8 cellular contexts compared by ENCODE assay signal in the genomic region with DNA sequence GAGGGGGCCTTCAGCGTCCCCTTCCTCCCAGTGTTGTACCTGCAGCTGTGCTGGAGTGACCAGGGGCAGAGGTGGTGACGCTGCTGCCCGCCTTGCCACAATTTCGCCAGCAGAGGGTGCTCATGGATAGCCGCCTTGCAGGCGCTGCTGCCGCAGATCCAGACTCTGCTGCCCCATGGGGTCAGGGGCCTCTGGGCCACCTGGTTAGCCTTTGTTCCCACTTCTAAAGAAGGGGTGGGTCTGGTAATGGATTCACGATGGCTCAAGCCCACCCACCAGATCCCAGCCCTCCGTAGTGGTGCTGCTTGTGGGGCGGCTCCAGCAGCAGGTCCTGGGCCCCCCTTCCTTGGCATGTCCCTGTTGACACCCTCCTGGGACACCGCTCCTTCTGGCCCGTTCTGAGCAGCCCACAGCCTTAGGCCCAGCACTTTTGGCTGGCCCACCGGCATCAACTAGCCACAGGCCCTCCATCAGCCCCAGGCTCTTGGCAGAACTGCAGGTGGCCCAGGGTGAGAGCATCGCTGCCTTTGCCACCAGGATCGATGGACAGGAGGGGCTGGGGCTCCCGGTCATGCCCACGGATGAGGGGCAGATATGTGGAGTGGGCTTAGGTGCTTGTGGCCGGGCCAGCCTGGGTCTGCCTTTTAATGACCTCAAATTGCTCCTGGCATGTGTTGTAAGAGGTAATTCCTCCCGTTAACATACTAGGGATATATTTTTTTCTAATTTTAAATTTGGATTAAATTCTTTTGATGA. TPM values are rescaled to one million over a fixed set of nuclear protein-coding genes. Genes with fewer than 3 reads are reported as not detected.
A peak's percentile ranks its signal among the peaks of the same experiment; 100 is the strongest.
DNase-seq lines count a peak whose midpoint lies in the region; ATAC-seq and TF ChIP-seq lines count a peak whose summit lies in the region.

No MANE protein-coding gene starts in this region.

- H2AFZ ChIP-seq in H9 (ENCODE audit: low read length) (no peak overlapping the region), OCI-LY7 (ENCODE audit: low read length) (no peak overlapping the region)

- no peaks in the 10 kb centered on the region for H3K79me1 ChIP-seq in H9 (ENCODE audit: insufficient read depth, low read depth, low read length, poor library complexity, severe bottlenecking)

- H3K36me3 ChIP-seq in BLaER1 treated with 17β-estradiol and CSF1 and Interleukin-3, amounts not matched to agents 10 nM and 100 nM, result peaks cover 0 to 33% (median 17%) of the 10 kb centered on the region in 11 experiments; a peak in 12 of 22 replicates
- H3K36me3 ChIP-seq in OCI-LY7 (ENCODE audit: insufficient read depth, low read length), result no peaks in the 10 kb centered on the region
- H3K36me3 ChIP-seq in heart right ventricle, result peaks cover 0 to 28% (median 0%) of the 10 kb centered on the region in 9 donors
- H3K36me3 ChIP-seq in prostate gland, result no peaks in the 10 kb centered on the region

- H3K9ac ChIP-seq in BLaER1 treated with 17β-estradiol and CSF1 and Interleukin-3, amounts not matched to agents 10 nM and 100 nM, result no peak overlapping the region
- no peak overlapping the region for H3K9ac ChIP-seq in H9 (ENCODE audit: extremely low read depth, insufficient read length, low read length)

- WGBS in H9 (ENCODE audit: extremely low coverage, insufficient read length, low lambda C conversion rate), result no CpG with 5 or more reads among the region's 19 CpGs
- 40 to 43% methylated on average over 19 of the region's 19 CpGs for WGBS in heart right ventricle, 2 donors
- WGBS in prostate gland, result 52% methylated on average over 18 of the region's 19 CpGs

- H3K79me2 ChIP-seq in H9 (ENCODE audit: insufficient read depth, low read length) (no peaks in the 10 kb centered on the region), OCI-LY7 (ENCODE audit: insufficient read depth, low read depth, low read length) (no peaks in the 10 kb centered on the region)

- H3K23ac ChIP-seq in H9 (ENCODE audit: insufficient read length, low read depth, low read length), result no peak overlapping the region

- no peak overlapping the region for H3K27ac ChIP-seq in BLaER1 treated with 17β-estradiol and CSF1 and Interleukin-3, amounts not matched to agents 10 nM and 100 nM
- no peak overlapping the region for H3K27ac ChIP-seq in H9 (ENCODE audit: insufficient read length, low read depth, low read length)
- H3K27ac ChIP-seq in OCI-LY7 (ENCODE audit: low read depth, low read length, poor library complexity, severe bottlenecking), result no peak overlapping the region
- peak overlapping the region in 1 of 10 donors; percentile 21 for H3K27ac ChIP-seq in heart right ventricle
- no peak overlapping the region for H3K27ac ChIP-seq in prostate gland

- H3K27me3 Mint-ChIP-seq in H9 (ENCODE audit: low read depth), result no peaks in the 10 kb centered on the region

- peaks cover 0 to 60% (median 0%) of the 10 kb centered on the region in 11 experiments; a peak in 6 of 22 replicates for H3K27me3 ChIP-seq in BLaER1 treated with 17β-estradiol and CSF1 and Interleukin-3, amounts not matched to agents 10 nM and 100 nM
- H3K27me3 ChIP-seq in H9 (ENCODE audit: insufficient read depth, low read length) (no peaks in the 10 kb centered on the region), heart right ventricle (no peaks in the 10 kb centered on the region), prostate gland (replicated peaks; ENCODE audit: insufficient read depth) (no peaks in the 10 kb centered on the region)

- no peak overlapping the region for H3K18ac ChIP-seq in H9 (ENCODE audit: insufficient read length, low read depth, low read length)

- no peak overlapping the region for H3K27ac Mint-ChIP-seq in H9
- H3K27ac Mint-ChIP-seq in activated naive CD4-positive, alpha-beta T cell treated with anti-CD3 and anti-CD28 coated beads, Interleukin-2, amount 50 U/mL, for 72 hours, result no peak overlapping the region

- peaks cover 18 to 50% (median 36%) of the 10 kb centered on the region in 10 experiments for H3K4me1 ChIP-seq in BLaER1 treated with 17β-estradiol and CSF1 and Interleukin-3, amounts not matched to agents 10 nM and 100 nM
- H3K4me1 ChIP-seq in H9 (ENCODE audit: insufficient read depth, low read length) (no peaks in the 10 kb centered on the region), OCI-LY7 (ENCODE audit: insufficient read depth, low read length, poor library complexity, severe bottlenecking) (no peaks in the 10 kb centered on the region), heart right ventricle (peaks cover 0 to 25% (median 7%) of the 10 kb centered on the region in 9 donors), prostate gland (replicated peaks) (peaks cover 5% of the 10 kb centered on the region)

- H2BK12ac ChIP-seq in H9 (ENCODE audit: insufficient read length, low read depth, low read length), result no peak overlapping the region

- no peak overlapping the region for H3K4ac ChIP-seq in H9 (ENCODE audit: low read depth, low read length)

- no peaks in the 10 kb centered on the region for H3K9me2 ChIP-seq in OCI-LY7 (ENCODE audit: insufficient read depth, low read length)

- no peak overlapping the region for H3K4me3 Mint-ChIP-seq in H9

- H3K4me1 Mint-ChIP-seq in H9, result peaks cover 4 to 9% of the 10 kb centered on the region in 2 experiments

- H2BK5ac ChIP-seq in H9 (ENCODE audit: insufficient read length, low read length), result no peak overlapping the region

- no TSS peak for BruUV-seq in OCI-LY7 (replicated peaks; lab: Mats Ljungman, UMichigan)

- no peak overlapping the region for H3T11ph ChIP-seq in H9 (ENCODE audit: low read length)

- TF ChIP-seq CTCF in H9 (conservative IDR thresholded peaks at IDR 0.05) (peak; percentile 99), OCI-LY7 (conservative IDR thresholded peaks at IDR 0.05; ENCODE audit: low read length) (peak; percentile 89), heart right ventricle (IDR thresholded peaks at IDR 0.05) (peak; percentile 89 to 97 (median 93)), prostate gland (IDR thresholded peaks at IDR 0.05) (peak; percentile 71 to 90 (median 88))

- H3K4me3 ChIP-seq in BLaER1 treated with 17β-estradiol and CSF1 and Interleukin-3, amounts not matched to agents 10 nM and 100 nM, result no peak overlapping the region; a peak in 1 of 20 replicates
- no peak overlapping the region for H3K4me3 ChIP-seq in OCI-LY7 (ENCODE audit: low read depth, low read length, poor library complexity, severe bottlenecking)
- no peak overlapping the region for H3K4me3 ChIP-seq in heart right ventricle
- no peak overlapping the region for H3K4me3 ChIP-seq in prostate gland

- no peak overlapping the region for H2AK5ac ChIP-seq in H9 (ENCODE audit: insufficient read length, low read length)

- peak; percentile 95 for DNase-seq in H9
- peak; percentile 60 for DNase-seq in OCI-LY7 (ENCODE audit: low spot score)
- DNase-seq in activated naive CD4-positive, alpha-beta T cell treated with anti-CD3 and anti-CD28 coated beads, Interleukin-2, amount 50 U/mL, for 72 hours (ENCODE audit: low spot score in 2 of 2), result peak in 1 of 2 donors; percentile 66
- DNase-seq in heart right ventricle, result peak; percentile 66 to 78
- DNase-seq in prostate gland (ENCODE audit: low spot score), result peak; percentile 38

- H3K9me3 Mint-ChIP-seq in H9, result no peaks in the 10 kb centered on the region; a peak in 1 of 5 replicates
- no peaks in the 10 kb centered on the region for H3K9me3 Mint-ChIP-seq in activated naive CD4-positive, alpha-beta T cell treated with anti-CD3 and anti-CD28 coated beads, Interleukin-2, amount 50 U/mL, for 72 hours

- no peak overlapping the region for H4K91ac ChIP-seq in H9 (ENCODE audit: insufficient read length, low read depth, low read length)

- no peak overlapping the region for H4K8ac ChIP-seq in H9 (replicated peaks; ENCODE audit: insufficient read length, low read depth, low read length)

- CTCF ChIA-PET in OCI-LY7 (lab: Charles Lee; ENCODE audit: unreplicated experiment), result interaction anchor here (1.0 kb wide), 1 partner anchor 284 kb away, joined by 3 read pairs; no protein-coding TSS in a partner anchor

- no peak overlapping the region for H3K56ac ChIP-seq in H9 (ENCODE audit: insufficient read length, low read depth, low read length)

- peaks cover 0 to 4% (median 2%) of the 10 kb centered on the region in 3 experiments; a peak in 3 of 7 replicates for H3K36me3 Mint-ChIP-seq in H9 (ENCODE audit: insufficient read depth in 1 of 3, low read depth in 3 of 3)
- no peaks in the 10 kb centered on the region for H3K36me3 Mint-ChIP-seq in activated naive CD4-positive, alpha-beta T cell treated with anti-CD3 and anti-CD28 coated beads, Interleukin-2, amount 50 U/mL, for 72 hours

- peak overlapping the region; percentile 4 to 91 (median 72) for H3K4me2 ChIP-seq in BLaER1 treated with 17β-estradiol and CSF1 and Interleukin-3, amounts not matched to agents 10 nM and 100 nM
- H3K4me2 ChIP-seq in H9 (ENCODE audit: insufficient read depth, insufficient read length, low read length) (no peak overlapping the region), OCI-LY7 (ENCODE audit: low read length) (no peak overlapping the region)

- no peak for TF ChIP-seq POLR2A in prostate gland (IDR thresholded peaks at IDR 0.05)

- no peak overlapping the region for H2BK15ac ChIP-seq in H9 (ENCODE audit: low read depth, low read length)

- no peak overlapping the region for H3K14ac ChIP-seq in H9 (ENCODE audit: insufficient read depth, low read length)

- intact Hi-C loops in OCI-LY7 (cut with micrococcal nuclease; ENCODE audit: unreplicated experiment), result loop anchor here (1.0 to 5.0 kb wide), 3 partner anchors 39 to 646 kb away; no protein-coding TSS in a partner anchor
- intact Hi-C loops in heart right ventricle (cut with DNase I), result loop anchor here (1.0 to 10.0 kb wide), 10 partner anchors 39 to 716 kb away; no protein-coding TSS in a partner anchor
- intact Hi-C loops in prostate gland (cut with DNase I), result loop anchor here (1.0 kb wide), 1 partner anchor 41 kb away; no protein-coding TSS in a partner anchor

- no peaks in the 10 kb centered on the region for H3K23me2 ChIP-seq in H9 (ENCODE audit: insufficient read length, low read depth, low read length, poor library complexity, severe bottlenecking)

- POLR2A ChIA-PET in OCI-LY7 (lab: Charles Lee), result no interaction called here

- no peak overlapping the region for H2BK20ac ChIP-seq in H9 (ENCODE audit: low read depth, low read length, poor library complexity, severe bottlenecking)

- H2BK120ac ChIP-seq in H9 (ENCODE audit: low read depth, low read length, poor library complexity, severe bottlenecking), result no peak overlapping the region

- peaks cover 0 to 82% (median 56%) of the 10 kb centered on the region in 11 experiments; a peak in 16 of 22 replicates for H4K20me1 ChIP-seq in BLaER1 treated with 17β-estradiol and CSF1 and Interleukin-3, amounts not matched to agents 10 nM and 100 nM
- H4K20me1 ChIP-seq in H9 (ENCODE audit: control insufficient read depth, insufficient read depth, insufficient read length) (no peaks in the 10 kb centered on the region), OCI-LY7 (ENCODE audit: insufficient read depth, low read length) (no peaks in the 10 kb centered on the region)

- peak; percentile 66 to 79 for ATAC-seq in activated naive CD4-positive, alpha-beta T cell treated with anti-CD3 and anti-CD28 coated beads, Interleukin-2, amount 50 U/mL, for 72 hours
- ATAC-seq in heart right ventricle, result peak; percentile 66 to 87 (median 80)
- ATAC-seq in GM18861 (IDR thresholded peaks at IDR 0.05; ENCODE audit: unreplicated experiment), result no peak
- ATAC-seq in HG03095 (IDR thresholded peaks at IDR 0.05; ENCODE audit: unreplicated experiment), result no peak

- H4K5ac ChIP-seq in H9 (ENCODE audit: insufficient read length, low read depth, low read length), result no peak overlapping the region

- no peaks in the 10 kb centered on the region for H3K9me3 ChIP-seq in BLaER1 treated with 17β-estradiol and CSF1 and Interleukin-3, amounts not matched to agents 10 nM and 100 nM (replicated peaks in 1 of 11)
- H3K9me3 ChIP-seq in H9 (ENCODE audit: control insufficient read depth, low read depth, low read length) (no peaks in the 10 kb centered on the region), OCI-LY7 (ENCODE audit: low read length) (no peaks in the 10 kb centered on the region), heart right ventricle (no peaks in the 10 kb centered on the region), prostate gland (no peaks in the 10 kb centered on the region)

RNA-seq across cellular contexts. Expression of a gene that starts 57.2 kb away (rescaled TPM):
- 8.6 and 9.5 TPM in 2 replicates for total RNA-seq in H9 (2021)
- total RNA-seq in OCI-LY7 (2014; rRNA removed; shearing (Covaris generic)), result 10.2 and 12.2 TPM in 2 replicates
- 15.9 and 28.6 TPM in 2 replicates for total RNA-seq in OCI-LY7 (2022)
- under 1 TPM; 0.04 to 0.18 TPM for total RNA-seq in activated naive CD4-positive, alpha-beta T cell treated with anti-CD3 and anti-CD28 coated beads, Interleukin-2, amount 50 U/mL, for 72 hours
- total RNA-seq in heart right ventricle, result 10 to 100 TPM in 7 of 10 donors, 1 to 10 TPM in 3; 8.1 to 60.0 (median 12.2) TPM
- 10 to 100 TPM; 13.8 to 19.7 TPM for polyA plus RNA-seq in heart right ventricle
- total RNA-seq in prostate gland, result 10 to 100 TPM; 16.9 to 36.0 TPM

Comparison
In these comparisons a context has a peak if more than half of its experiments do, and no peak if none do; other contexts are left out.
1. H3K4me2 ChIP-seq: peak in BLaER1 treated with 17β-estradiol and CSF1 and Interleukin-3, amounts not matched to agents 10 nM and 100 nM (11 of 11); none in H9 (single experiment) and OCI-LY7 (single experiment).
2. ATAC-seq: peak in activated naive CD4-positive, alpha-beta T cell treated with anti-CD3 and anti-CD28 coated beads, Interleukin-2, amount 50 U/mL, for 72 hours (2 of 2) and heart right ventricle (8 of 8); none in GM18861 (single experiment) and HG03095 (single experiment).
3. Peak in every context shown above with its lines, with median percentiles within 50 percentile points of each other: CTCF ChIP-seq.